Comparison of ENCODE assay signal across 13 cellular contexts in the genomic region with DNA sequence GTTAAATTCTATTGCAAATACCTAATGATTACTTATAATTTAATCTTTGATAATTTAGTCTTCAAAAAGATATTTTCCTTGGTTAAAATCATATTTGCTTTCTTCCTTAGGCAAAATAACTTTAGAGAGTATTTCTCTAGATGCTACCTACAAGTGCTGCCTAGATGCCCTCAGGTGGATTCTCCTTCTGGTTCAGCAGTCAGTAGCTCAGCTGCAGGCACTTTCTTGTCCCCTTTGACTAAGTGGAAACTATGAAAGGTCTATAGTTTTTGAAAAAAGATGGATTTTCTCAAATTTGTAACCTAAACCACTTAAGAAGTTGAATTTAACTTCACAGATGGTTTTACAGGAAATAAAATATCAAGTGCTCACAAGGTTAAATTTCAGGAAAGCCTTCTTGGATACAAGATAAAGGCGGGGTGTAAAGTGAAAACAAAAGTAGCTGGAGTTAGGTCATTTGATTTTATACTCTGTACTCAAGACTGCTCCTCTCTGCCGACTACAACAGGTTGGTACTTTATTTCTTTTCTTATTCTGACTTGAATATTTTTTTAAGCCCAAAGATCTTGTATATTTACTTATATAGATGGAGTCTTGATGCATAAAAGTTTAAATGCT. TPM values are rescaled to one million over a fixed set of nuclear protein-coding genes. Genes with fewer than 3 reads are reported as not detected.
A peak's percentile ranks its signal among the peaks of the same experiment; 100 is the strongest.
DNase-seq lines count a peak whose midpoint lies in the region; ATAC-seq and TF ChIP-seq lines count a peak whose summit lies in the region.
"Had no signal": no experiment of that assay in that cellular context is flagged by ENCODE, and none has a peak within 500 bp of the region (broad histone marks: within the 10 kb centered on the region; RNA-seq: fewer than 3 reads in every experiment).

ACKR4 (plus strand) TSS at position 455 of the 618 bp plus-strand sequence. CDS start 3,128 bp downstream, outside the sequence.

- H3K27ac Mint-ChIP-seq in activated naive CD8-positive, alpha-beta T cell treated with anti-CD3 and anti-CD28 coated beads for 36 hours: peak within 1 kb of the TSS; percentile 14
- H3K27ac Mint-ChIP-seq in activated naive CD8-positive, alpha-beta T cell treated with anti-CD3 and anti-CD28 coated beads, Interleukin-2, amount 50 U/mL, for 24 hours: no peak within 1 kb of the TSS

- no peak within 1 kb of the TSS for H4K8ac ChIP-seq in trophoblast cell (ENCODE audit: low read depth, low read length)

- H3K4me1 Mint-ChIP-seq in activated naive CD8-positive, alpha-beta T cell treated with anti-CD3 and anti-CD28 coated beads for 36 hours: peaks cover 4% of the 10 kb centered on the region
- peaks cover 4% of the 10 kb centered on the region for H3K4me1 Mint-ChIP-seq in activated naive CD8-positive, alpha-beta T cell treated with anti-CD3 and anti-CD28 coated beads, Interleukin-2, amount 50 U/mL, for 24 hours

- TF ChIP-seq POLR2A in Peyer's patch (IDR thresholded peaks at IDR 0.05): no peak

- H3K14ac ChIP-seq in trophoblast cell (ENCODE audit: low read length): no peak within 1 kb of the TSS

- no peak within 1 kb of the TSS for H3K23ac ChIP-seq in trophoblast cell (ENCODE audit: low read length)

- CTCF ChIA-PET in mammary epithelial cell (lab: Charles Lee; ENCODE audit: low non-redundant PET): no interaction called here

- dilution Hi-C loops in mammary epithelial cell (cut with HindIII; ENCODE audit: low sequenced_read_pairs): no loop called here

- no peaks in the 10 kb centered on the region for H4K20me1 ChIP-seq in mammary epithelial cell (ENCODE audit: insufficient read depth, low read length)

- H3K36me3 Mint-ChIP-seq in activated naive CD8-positive, alpha-beta T cell treated with anti-CD3 and anti-CD28 coated beads for 36 hours: peaks cover 26% of the 10 kb centered on the region
- H3K36me3 Mint-ChIP-seq in activated naive CD8-positive, alpha-beta T cell treated with anti-CD3 and anti-CD28 coated beads, Interleukin-2, amount 50 U/mL, for 24 hours (ENCODE audit: low read depth): peaks cover 27% of the 10 kb centered on the region

- H3K4me2 ChIP-seq in mammary epithelial cell (ENCODE audit: insufficient read depth, low read depth, low read length) (peak within 1 kb of the TSS; percentile 5), trophoblast cell (ENCODE audit: low read length) (no peak within 1 kb of the TSS)
- H3K4me2 ChIP-seq: A549 had no signal

- H2AK5ac ChIP-seq in trophoblast cell (ENCODE audit: low read length): no peak within 1 kb of the TSS

- H3K79me1 ChIP-seq in trophoblast cell (ENCODE audit: low read length): no peaks in the 10 kb centered on the region

- no peak within 1 kb of the TSS for H4K91ac ChIP-seq in trophoblast cell (ENCODE audit: low read depth, low read length)

- H3K4me3 ChIP-seq in mammary epithelial cell (replicated peaks in 1 of 3; ENCODE audit: insufficient read depth in 1 of 3, low read depth in 2 of 3, low read length in 3 of 3): no peak within 1 kb of the TSS
- H3K4me3 ChIP-seq in tibial artery: peak within 1 kb of the TSS; percentile 1 to 22
- H3K4me3 ChIP-seq in Peyer's patch: peak within 1 kb of the TSS in 2 of 4 donors; percentile 3 to 33
- H3K4me3 ChIP-seq in trophoblast cell (ENCODE audit: low read depth, low read length): no peak within 1 kb of the TSS
- H3K4me3 ChIP-seq: A549, K562 had no signal

- H3K36me3 ChIP-seq in mammary epithelial cell (ENCODE audit: insufficient read depth, low read length) (no peaks in the 10 kb centered on the region), tibial artery (peaks cover 0 to 6% (median 6%) of the 10 kb centered on the region in 3 donors), Peyer's patch (peaks cover 0 to 8% (median 0%) of the 10 kb centered on the region in 3 donors), trophoblast cell (ENCODE audit: control insufficient read depth in 1 of 2, insufficient read depth in 2 of 2, low read length in 2 of 2) (no peaks in the 10 kb centered on the region)

- H3K9ac ChIP-seq in mammary epithelial cell (ENCODE audit: insufficient read depth, low read length) (no peak within 1 kb of the TSS), trophoblast cell (ENCODE audit: low read length) (no peak within 1 kb of the TSS)

- no peak within 1 kb of the TSS for H3K4me3 Mint-ChIP-seq in activated naive CD8-positive, alpha-beta T cell treated with anti-CD3 and anti-CD28 coated beads for 36 hours
- H3K4me3 Mint-ChIP-seq in activated naive CD8-positive, alpha-beta T cell treated with anti-CD3 and anti-CD28 coated beads, Interleukin-2, amount 50 U/mL, for 24 hours: no peak within 1 kb of the TSS

- H3K9me3 ChIP-seq in mammary epithelial cell (replicated peaks; ENCODE audit: insufficient read depth, low read length): no peaks in the 10 kb centered on the region
- H3K9me3 ChIP-seq in tibial artery: no peaks in the 10 kb centered on the region
- no peaks in the 10 kb centered on the region for H3K9me3 ChIP-seq in Peyer's patch
- no peaks in the 10 kb centered on the region for H3K9me3 ChIP-seq in trophoblast cell (ENCODE audit: insufficient read depth, low read depth, low read length)
- H3K9me3 ChIP-seq: A549 had no signal

- WGBS in mammary epithelial cell (ENCODE audit: low coverage, missing lambda C conversion rate): 42% methylated on average over 2 of the region's 2 CpGs
- no CpG with 5 or more reads among the region's 2 CpGs for WGBS in trophoblast cell (ENCODE audit: extremely low coverage, insufficient coverage, insufficient read length)

- ATAC-seq in activated naive CD8-positive, alpha-beta T cell treated with anti-CD3 and anti-CD28 coated beads, Interleukin-2, amount 50 U/mL, for 24 hours: no peak
- ATAC-seq: A549, K562 had no signal

- H4K12ac ChIP-seq in trophoblast cell (ENCODE audit: low read depth, low read length): no peak within 1 kb of the TSS

- H2BK120ac ChIP-seq in trophoblast cell (ENCODE audit: insufficient read depth, low read length, poor library complexity): no peak within 1 kb of the TSS

- H2BK5ac ChIP-seq in trophoblast cell (ENCODE audit: low read depth, low read length, poor library complexity): no peak within 1 kb of the TSS

- intact Hi-C loops in mammary epithelial cell (cut with micrococcal nuclease): no loop called here
- intact Hi-C loops in tibial artery (cut with DNase I; ENCODE audit: low total_unique reads): no loop called here

- H3K27ac ChIP-seq in mammary epithelial cell (ENCODE audit: insufficient read depth, low read depth, low read length) (no peak within 1 kb of the TSS), tibial artery (peak within 1 kb of the TSS in 1 of 2 donors; percentile 26), Peyer's patch (peak within 1 kb of the TSS in 1 of 4 donors; percentile 3), trophoblast cell (ENCODE audit: low read depth, low read length) (no peak within 1 kb of the TSS)
- H3K27ac ChIP-seq: A549 had no signal

- DNase-seq in activated naive CD8-positive, alpha-beta T cell treated with anti-CD3 and anti-CD28 coated beads for 36 hours: no peak
- DNase-seq in activated naive CD8-positive, alpha-beta T cell treated with anti-CD3 and anti-CD28 coated beads, Interleukin-2, amount 50 U/mL, for 24 hours: no peak
- DNase-seq in mammary epithelial cell (no peak), kidney tubule cell (ENCODE audit: low spot score) (peak; percentile 8), tibial artery (no peak), Peyer's patch (no peak), SKM-1 treated with dmso at 0.1 percent for 144 hours (lab: John Stamatoyannopoulos, UW; ENCODE audit: unreplicated experiment) (no peak), trophoblast cell (no peak)
- DNase-seq: DMS153, NCI-H1694 had no signal

- no peaks in the 10 kb centered on the region for H3K27me3 ChIP-seq in mammary epithelial cell (ENCODE audit: insufficient read depth, low read length)
- H3K27me3 ChIP-seq in tibial artery: no peaks in the 10 kb centered on the region
- no peaks in the 10 kb centered on the region for H3K27me3 ChIP-seq in Peyer's patch
- H3K27me3 ChIP-seq in trophoblast cell (ENCODE audit: insufficient read depth, low read length): no peaks in the 10 kb centered on the region

- no peak within 1 kb of the TSS for H3K18ac ChIP-seq in trophoblast cell (ENCODE audit: low read length)

- no peak within 1 kb of the TSS for H2BK12ac ChIP-seq in trophoblast cell (ENCODE audit: low read length)

- H2AFZ ChIP-seq in mammary epithelial cell (ENCODE audit: low read depth, low read length) (no peak within 1 kb of the TSS), trophoblast cell (ENCODE audit: insufficient read depth, low read length, poor library complexity) (no peak within 1 kb of the TSS)

- no peaks in the 10 kb centered on the region for H3K27me3 Mint-ChIP-seq in activated naive CD8-positive, alpha-beta T cell treated with anti-CD3 and anti-CD28 coated beads for 36 hours
- H3K27me3 Mint-ChIP-seq in activated naive CD8-positive, alpha-beta T cell treated with anti-CD3 and anti-CD28 coated beads, Interleukin-2, amount 50 U/mL, for 24 hours: no peaks in the 10 kb centered on the region

- peaks cover 22% of the 10 kb centered on the region for H3K4me1 ChIP-seq in mammary epithelial cell (ENCODE audit: insufficient read depth, low read length)
- H3K4me1 ChIP-seq in tibial artery: peaks cover 0 to 12% (median 0%) of the 10 kb centered on the region in 4 donors
- no peaks in the 10 kb centered on the region for H3K4me1 ChIP-seq in Peyer's patch
- H3K4me1 ChIP-seq in trophoblast cell (ENCODE audit: control insufficient read depth in 1 of 2, insufficient read depth in 2 of 2, low read length in 2 of 2): peaks cover 0 to 2% of the 10 kb centered on the region in 2 experiments

- no TSS peak for BruUV-seq in mammary epithelial cell (replicated peaks; lab: Mats Ljungman, UMichigan)

- TF ChIP-seq CTCF in mammary epithelial cell (conservative IDR thresholded peaks at IDR 0.05 in 1 of 2, IDR thresholded peaks at IDR 0.05 in 1 of 2; ENCODE audit: extremely low read depth in 1 of 2, insufficient read depth in 1 of 2, low read depth in 1 of 2, low read length in 2 of 2): no peak
- TF ChIP-seq CTCF in tibial artery (IDR thresholded peaks at IDR 0.05): no peak
- no peak for TF ChIP-seq CTCF in Peyer's patch (IDR thresholded peaks at IDR 0.05)

- in situ Hi-C loops in mammary epithelial cell (cut with MboI; ENCODE audit: low sequenced_read_pairs in 2 of 2): no loop called here

- no peak within 1 kb of the TSS for H3K4ac ChIP-seq in trophoblast cell (ENCODE audit: low read depth, low read length)

- H3K9me3 Mint-ChIP-seq in activated naive CD8-positive, alpha-beta T cell treated with anti-CD3 and anti-CD28 coated beads for 36 hours: no peaks in the 10 kb centered on the region
- H3K9me3 Mint-ChIP-seq in activated naive CD8-positive, alpha-beta T cell treated with anti-CD3 and anti-CD28 coated beads, Interleukin-2, amount 50 U/mL, for 24 hours: no peaks in the 10 kb centered on the region

- no peaks in the 10 kb centered on the region for H3K79me2 ChIP-seq in mammary epithelial cell (ENCODE audit: insufficient read depth, low read length)
- H3K79me2 ChIP-seq in trophoblast cell (ENCODE audit: control insufficient read depth, insufficient read depth, low read length, poor library complexity): no peaks in the 10 kb centered on the region

RNA-seq across cellular contexts. Expression of gene ACKR4, which starts in this region (rescaled TPM):
- under 1 TPM; 0.10 to 0.18 TPM for total RNA-seq in activated naive CD8-positive, alpha-beta T cell treated with anti-CD3 and anti-CD28 coated beads for 36 hours
- total RNA-seq in mammary epithelial cell (under 1 TPM in 1 of 2 donors, not detected in 1; 0.17 TPM), Peyer's patch (10 to 100 TPM in 1 of 4 donors, 1 to 10 TPM in 2, not detected in 1; 5.5 to 12.6 (median 7.2) TPM)
- polyA plus RNA-seq in mammary epithelial cell: 0.02 TPM
- not detected for polyA minus RNA-seq in mammary epithelial cell
- polyA plus RNA-seq in trophoblast cell (2013): 0.03 TPM in 1 of 2 replicates, not detected in the other
- total RNA-seq: K562, myocyte had no signal

Comparison
In these comparisons a context has a peak if more than half of its experiments do, and no peak if none do; other contexts are left out.
1. H3K4me3 ChIP-seq: peak in tibial artery (2 of 2); none in mammary epithelial cell (0 of 3) and trophoblast cell (single experiment).